In the genomic region with DNA sequence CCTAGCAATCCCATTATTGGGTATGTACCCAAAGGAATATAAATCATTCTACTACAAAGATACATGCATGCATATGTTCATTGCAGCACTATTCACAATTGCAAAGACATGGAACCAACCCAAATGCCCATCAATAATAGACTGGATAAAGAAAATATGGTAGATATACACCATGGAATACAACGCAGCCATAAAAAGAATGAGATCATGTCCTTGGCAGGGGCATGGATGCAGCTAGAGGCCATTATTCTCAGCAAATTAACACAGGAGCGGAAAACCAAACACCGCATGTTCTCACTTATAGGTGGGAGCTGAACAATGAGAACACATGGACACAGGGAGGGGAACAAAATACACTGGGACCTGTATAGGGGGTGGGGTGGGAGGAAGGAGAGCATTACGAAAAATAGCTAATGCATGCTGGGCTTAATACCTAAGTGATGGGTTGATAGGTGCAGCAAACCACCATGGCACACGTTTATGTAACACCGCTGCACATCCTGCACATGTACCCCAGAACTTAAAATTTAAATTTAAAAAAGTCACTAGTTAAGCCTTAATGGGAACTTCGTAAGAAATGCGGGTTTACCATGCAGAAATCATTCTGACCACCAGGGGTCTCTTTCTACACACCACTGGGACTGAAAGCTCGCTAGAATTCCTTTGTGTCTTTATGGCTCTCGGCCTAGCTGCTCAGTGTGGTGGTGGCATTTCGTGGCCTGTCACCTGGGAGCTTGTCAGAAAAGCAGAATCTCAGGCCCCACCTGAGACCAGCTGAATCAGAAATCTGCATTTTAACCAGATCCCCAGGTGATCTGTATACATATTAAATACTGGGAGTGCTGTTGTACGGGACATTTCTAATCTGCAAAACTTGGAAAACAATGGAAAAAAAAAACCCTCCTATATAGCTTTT, we compare ENCODE assay signal across 8 cellular contexts. TPM values are rescaled to one million over a fixed set of nuclear protein-coding genes. Genes with fewer than 3 reads are reported as not detected.
DNase-seq lines count a peak whose midpoint lies in the region; ATAC-seq, FAIRE-seq and TF ChIP-seq lines count a peak whose summit lies in the region.
"Not testable (repeated sequence)": the region's sequence is repeated elsewhere in the genome, so short reads cannot be mapped to it uniquely, and the experiment has no call there.

No MANE protein-coding gene starts in this region.

- peaks cover 29% of the 10 kb centered on the region for H3K4me1 Mint-ChIP-seq in Caco-2 (ENCODE audit: low read depth, unreplicated experiment)

- BruUV-seq in Caco-2 (replicated peaks; lab: Mats Ljungman, UMichigan), result not testable (repeated sequence)

- peaks cover 60% of the 10 kb centered on the region for H3K36me3 Mint-ChIP-seq in Caco-2 (ENCODE audit: insufficient read depth, unreplicated experiment)

- 32% methylated on average over 11 of the region's 12 CpGs for WGBS in right lobe of liver (ENCODE audit: insufficient coverage, low coverage, low lambda C conversion rate, missing lambda C conversion rate)

- H3K36me3 ChIP-seq in Caco-2 (ENCODE audit: control insufficient read depth, insufficient read depth, low read length); right lobe of liver: not testable (repeated sequence)

- TF ChIP-seq CTCF in Caco-2 (IDR thresholded peaks at IDR 0.05; ENCODE audit: insufficient read depth in 1 of 2, low read depth in 1 of 2, low read length in 1 of 2, severe bottlenecking in 1 of 2, unreplicated experiment in 1 of 2) (peak; percentile 87 to 90), right lobe of liver (IDR thresholded peaks at IDR 0.05) (peak; percentile 68 to 85 (median 82))

- peak; percentile 84 for DNase-seq in Caco-2
- peak; percentile 54 for DNase-seq in HTR-8/SVneo (ENCODE audit: insufficient read length, low spot score)
- DNase-seq in NCI-H774 (lab: John Stamatoyannopoulos, UW), result peak; percentile 16
- DNase-seq in activated CD4-positive, alpha-beta T cell treated with anti-CD3 and anti-CD28 coated beads, Interleukin-2, amount 50 U/mL, for 48 hours, result peak; percentile 34 to 55
- DNase-seq in dedifferentiated amniotic fluid mesenchymal stem cell (ENCODE audit: extremely low spot score), result peak; percentile 87
- peak in 1 of 3 donors; percentile 51 for DNase-seq in right lobe of liver
- peak; percentile 16 to 28 (median 17) for DNase-seq in stimulated activated CD4-positive, alpha-beta T cell treated with anti-CD3 and anti-CD28 coated beads, TNF-alpha, amount 100 ng/mL, for 24 hours (ENCODE audit: low read depth in 3 of 3)

- not testable (repeated sequence) for H3K9me3 Mint-ChIP-seq in Caco-2 (ENCODE audit: unreplicated experiment)

- H3K9me3 ChIP-seq in Caco-2, right lobe of liver: not testable (repeated sequence)

- not testable (repeated sequence) for H3K4me3 Mint-ChIP-seq in Caco-2 (ENCODE audit: unreplicated experiment)

- POLR2A ChIA-PET in Caco-2 (lab: Charles Lee), result interaction anchor here (0.6 to 1.6 kb wide), 6 partner anchors 10 to 58 kb away, joined by 4 to 15 read pairs (median 7); a partner anchor contains a TSS

- H3K4me1 ChIP-seq in Caco-2, result peaks cover 13% of the 10 kb centered on the region
- not testable (repeated sequence) for H3K4me1 ChIP-seq in right lobe of liver

- H3K27me3 ChIP-seq in Caco-2 (replicated peaks; ENCODE audit: control insufficient read depth, insufficient read depth, low read length); right lobe of liver: not testable (repeated sequence)

- H3K4me3 ChIP-seq in Caco-2 (ENCODE audit: low read depth, low read length); right lobe of liver: not testable (repeated sequence)

- not testable (repeated sequence) for H3K27me3 Mint-ChIP-seq in Caco-2 (ENCODE audit: insufficient read depth, unreplicated experiment)

- not testable (repeated sequence) for FAIRE-seq in HTR-8/SVneo (lab: Jason Lieb, UNC)

- ATAC-seq in GM21381 (IDR thresholded peaks at IDR 0.05; ENCODE audit: unreplicated experiment) (peak; percentile 81), right lobe of liver (peak; percentile 94 to 97 (median 97))

- not testable (repeated sequence) for H3K27ac ChIP-seq in right lobe of liver

- CTCF ChIA-PET in Caco-2 (lab: Charles Lee), result interaction anchor here (0.5 to 1.8 kb wide), 14 partner anchors 10 to 1704 kb away, joined by 3 to 24 read pairs (median 4); a partner anchor contains a TSS

- not testable (repeated sequence) for TF ChIP-seq POLR2A in right lobe of liver (IDR thresholded peaks at IDR 0.05)

- intact Hi-C loops in Caco-2 (cut with micrococcal nuclease; ENCODE audit: unreplicated experiment), result loop anchor here (1.0 kb wide), 5 partner anchors 20 to 340 kb away; no protein-coding TSS in a partner anchor
- intact Hi-C loops in right lobe of liver (cut with DNase I), result not testable (repeated sequence)

- H3K27ac Mint-ChIP-seq in Caco-2 (ENCODE audit: unreplicated experiment), result peak overlapping the region; percentile 55

RNA-seq across cellular contexts. Expression of a gene that starts 9.5 kb away (rescaled TPM):
- 75.7 and 97.4 TPM in 2 replicates for total RNA-seq in Caco-2 (2022)
- 1 to 10 TPM in 3 of 6 experiments, under 1 TPM in 2, not detected in 1; 0.34 to 5.0 (median 4.7) TPM for total RNA-seq in right lobe of liver

RNA-seq across cellular contexts. Expression of a gene that starts 39.6 kb away (rescaled TPM):
- total RNA-seq in Caco-2 (2022), result 66.5 and 67.6 TPM in 2 replicates
- total RNA-seq in right lobe of liver, result 10 to 100 TPM; 10.1 to 16.8 (median 12.8) TPM

RNA-seq across cellular contexts. Expression of a gene that starts 53.6 kb away (rescaled TPM):
- total RNA-seq in Caco-2 (2022) (not detected in 2 replicates), right lobe of liver (under 1 TPM in 5 of 6 experiments, not detected in 1; 0.07 to 0.43 (median 0.19) TPM)

Comparison
In these comparisons a context has a peak if more than half of its experiments do, and no peak if none do; other contexts are left out.
1. RNA of a gene that starts 9.5 kb away (total RNA-seq): 75.7 to 97.4 TPM in Caco-2; 0.34 to 5.0 TPM in right lobe of liver; every median in the first group is over 10 times any median in the second.